Comparison of ENCODE assay signal across 31 cellular contexts in genomic region chr13:98866882-98867281, GRCh38.
DNase-seq lines count a peak whose midpoint lies in the region; ATAC-seq and TF ChIP-seq lines count a peak whose summit lies in the region.
"Had no signal": no experiment of that assay in that cellular context is flagged by ENCODE, and none has a peak within 500 bp of the region (broad histone marks: within the 10 kb centered on the region; RNA-seq: fewer than 3 reads in every experiment).

No MANE protein-coding gene starts in this region.

- peaks cover 16% of the 10 kb centered on the region for H3K27me3 Mint-ChIP-seq in endothelial cell (ENCODE audit: unreplicated experiment)
- peaks cover 3% of the 10 kb centered on the region for H3K27me3 Mint-ChIP-seq in neural progenitor cell (ENCODE audit: insufficient read depth, low read depth)
- H3K27me3 Mint-ChIP-seq: activated CD4-positive, alpha-beta T cell treated with anti-CD3 and anti-CD28 coated beads, Interleukin-2, amount 10 ng/mL, durations not matched to agents 24 days and 14 days; activated T-cell treated with anti-CD3 and anti-CD28 coated beads, Interleukin-2, amount 50 U/mL, for 24 hours; central memory CD8-positive, alpha-beta T cell; IgD-negative memory B cell had no signal

- H3K79me2 ChIP-seq in Loucy (ENCODE audit: insufficient read depth, low read length) (no peaks in the 10 kb centered on the region), neural progenitor cell (ENCODE audit: low read depth) (no peaks in the 10 kb centered on the region)

- H3K4me3 Mint-ChIP-seq in endothelial cell (ENCODE audit: unreplicated experiment) = no peak overlapping the region
- no peak overlapping the region for H3K4me3 Mint-ChIP-seq in neural progenitor cell
- H3K4me3 Mint-ChIP-seq: activated CD4-positive, alpha-beta T cell treated with anti-CD3 and anti-CD28 coated beads, Interleukin-2, amount 10 ng/mL, durations not matched to agents 24 days and 14 days; activated T-cell treated with anti-CD3 and anti-CD28 coated beads, Interleukin-2, amount 50 U/mL, for 24 hours; central memory CD8-positive, alpha-beta T cell; dendritic cell treated with granulocyte-macrophage colony-stimulating factor and Interleukin-4, amounts not matched to agents 40 ng/mL and 50 ng/mL, for 4 days; IgD-negative memory B cell had no signal

- TF ChIP-seq CTCF in BJ (IDR thresholded peaks at IDR 0.05; ENCODE audit: insufficient read depth, low read depth, low read length) = peak; percentile 17; the same call in 1 of the 2 replicates
- peak; percentile 18 for TF ChIP-seq CTCF in Loucy (conservative IDR thresholded peaks at IDR 0.05; ENCODE audit: low read length)
- peak; percentile 48 for TF ChIP-seq CTCF in endothelial cell (IDR thresholded peaks at IDR 0.05; ENCODE audit: unreplicated experiment)
- TF ChIP-seq CTCF in neural progenitor cell (IDR thresholded peaks at IDR 0.05) = peak; percentile 25

- H3K27ac Mint-ChIP-seq in endothelial cell (ENCODE audit: unreplicated experiment) (no peak overlapping the region), neural progenitor cell (no peak overlapping the region)
- H3K27ac Mint-ChIP-seq: activated CD4-positive, alpha-beta T cell treated with anti-CD3 and anti-CD28 coated beads, Interleukin-2, amount 10 ng/mL, durations not matched to agents 24 days and 14 days; activated T-cell treated with anti-CD3 and anti-CD28 coated beads, Interleukin-2, amount 50 U/mL, for 24 hours; dendritic cell treated with granulocyte-macrophage colony-stimulating factor and Interleukin-4, amounts not matched to agents 40 ng/mL and 50 ng/mL, for 4 days; IgD-negative memory B cell had no signal

- ATAC-seq in HG03342 (IDR thresholded peaks at IDR 0.05; ENCODE audit: unreplicated experiment) (no peak), HG03460 (IDR thresholded peaks at IDR 0.05; ENCODE audit: unreplicated experiment) (no peak)
- ATAC-seq: sciatic nerve had no signal

- no peaks in the 10 kb centered on the region for H3K9me2 ChIP-seq in Loucy (replicated peaks; ENCODE audit: low read depth, low read length)

- H3K4me2 ChIP-seq in Loucy (ENCODE audit: low read depth, low read length, poor library complexity, severe bottlenecking) (no peak overlapping the region), neural progenitor cell (no peak overlapping the region)

- H3K36me3 ChIP-seq in BJ (ENCODE audit: control insufficient read depth, insufficient read depth, low read length) (peaks cover 2% of the 10 kb centered on the region), Loucy (ENCODE audit: insufficient read depth, low read length) (peaks cover 12% of the 10 kb centered on the region; the same call in 1 of the 2 replicates), neural progenitor cell (no peaks in the 10 kb centered on the region)
- H3K36me3 ChIP-seq: BE2C, neutrophil, prostate gland had no signal

- H2AFZ ChIP-seq in Loucy (ENCODE audit: low read length) (no peak overlapping the region), neural progenitor cell (replicated peaks) (no peak overlapping the region)

- H3K27ac ChIP-seq in neural progenitor cell = no peak overlapping the region
- H3K27ac ChIP-seq: esophagus muscularis mucosa, neutrophil, prostate gland, RWPE1, SJSA1, stomach, tibial artery, VCaP had no signal

- H3K36me3 Mint-ChIP-seq in endothelial cell (ENCODE audit: low read depth, unreplicated experiment) = peaks cover 65% of the 10 kb centered on the region
- H3K36me3 Mint-ChIP-seq in neural progenitor cell = peaks cover 8% of the 10 kb centered on the region

- H3K4me1 ChIP-seq in Loucy (ENCODE audit: insufficient read depth, low read length, poor library complexity, severe bottlenecking) (no peaks in the 10 kb centered on the region), neural progenitor cell (no peaks in the 10 kb centered on the region)
- H3K4me1 ChIP-seq: BE2C, prostate gland, SJSA1, stomach, tibial artery had no signal

- no peak for DNase-seq in BJ (ENCODE audit: low read depth)
- DNase-seq in endothelial cell (ENCODE audit: low spot score) = no peak
- no peak for DNase-seq in neural progenitor cell (ENCODE audit: low spot score)
- no peak for DNase-seq in DMS79 (lab: John Stamatoyannopoulos, UW)
- no peak for DNase-seq in 8988T
- DNase-seq: activated CD4-positive, alpha-beta T cell treated with anti-CD3 and anti-CD28 coated beads, Interleukin-2, amount 10 ng/mL, durations not matched to agents 24 days and 14 days; activated CD8-positive, alpha-beta memory T cell treated with anti-CD3 and anti-CD28 coated beads for 24 hours; activated gamma-delta T cell; activated T-cell treated with anti-CD3 and anti-CD28 coated beads, Interleukin-2, amount 50 U/mL, for 24 hours; BE2C; HCEC 1CT; mesenchymal stem cell; NCI-H1092; NCI-H1694 treated with DMSO at 0.1 percent for 48 hours; stimulated activated CD4-positive, alpha-beta T cell treated with anti-CD3 and anti-CD28 coated beads, Interleukin-4, amount 100 ng/mL, for 1 hour; stomach; T1000; tibial artery had no signal

- H4K20me1 ChIP-seq in Loucy (ENCODE audit: insufficient read depth, low read length, poor library complexity, severe bottlenecking) = no peaks in the 10 kb centered on the region
- no peaks in the 10 kb centered on the region for H4K20me1 ChIP-seq in neural progenitor cell (ENCODE audit: low read depth)

- H3K9ac ChIP-seq in Loucy (ENCODE audit: low read depth, low read length, poor library complexity, severe bottlenecking) = no peak overlapping the region
- H3K9ac ChIP-seq in neural progenitor cell = no peak overlapping the region

- H3K9me3 ChIP-seq in Loucy (ENCODE audit: insufficient read depth, low read depth, low read length) = no peaks in the 10 kb centered on the region
- no peaks in the 10 kb centered on the region for H3K9me3 ChIP-seq in neural progenitor cell (ENCODE audit: low read depth)
- H3K9me3 ChIP-seq: BE2C, esophagus muscularis mucosa, neutrophil, prostate gland, SJSA1, stomach, tibial artery had no signal

- H3K4me3 ChIP-seq in BJ (ENCODE audit: low read depth, low read length) (no peak overlapping the region), Loucy (ENCODE audit: low read length, poor library complexity, severe bottlenecking) (no peak overlapping the region), neural progenitor cell (no peak overlapping the region)
- H3K4me3 ChIP-seq: esophagus muscularis mucosa, prostate gland, SJSA1, stomach, tibial artery had no signal

- no peaks in the 10 kb centered on the region for H3K4me1 Mint-ChIP-seq in endothelial cell (ENCODE audit: unreplicated experiment)
- H3K4me1 Mint-ChIP-seq in neural progenitor cell = no peaks in the 10 kb centered on the region
- H3K4me1 Mint-ChIP-seq: IgD-negative memory B cell had no signal

- no peaks in the 10 kb centered on the region for H3K9me3 Mint-ChIP-seq in endothelial cell (ENCODE audit: unreplicated experiment)
- peaks cover 3% of the 10 kb centered on the region for H3K9me3 Mint-ChIP-seq in neural progenitor cell
- H3K9me3 Mint-ChIP-seq: activated CD4-positive, alpha-beta T cell treated with anti-CD3 and anti-CD28 coated beads, Interleukin-2, amount 10 ng/mL, durations not matched to agents 24 days and 14 days; activated T-cell treated with anti-CD3 and anti-CD28 coated beads, Interleukin-2, amount 50 U/mL, for 24 hours; central memory CD8-positive, alpha-beta T cell; dendritic cell treated with granulocyte-macrophage colony-stimulating factor and Interleukin-4, amounts not matched to agents 40 ng/mL and 50 ng/mL, for 4 days; IgD-negative memory B cell had no signal

- CTCF ChIA-PET in BJ (lab: Yijun Ruan, JAX) = interaction anchor here (1.6 kb wide), 1 partner anchor 9 kb away, joined by 5 read pairs; no protein-coding TSS in a partner anchor

- POLR2A ChIA-PET in BJ (lab: Charles Lee) = no interaction called here

- H3K27me3 ChIP-seq in BJ (ENCODE audit: control insufficient read depth, insufficient read depth, low read length) = no peaks in the 10 kb centered on the region
- no peaks in the 10 kb centered on the region for H3K27me3 ChIP-seq in Loucy (ENCODE audit: insufficient read depth, low read length, poor library complexity, severe bottlenecking)
- no peaks in the 10 kb centered on the region for H3K27me3 ChIP-seq in neural progenitor cell
- H3K27me3 ChIP-seq: BE2C, esophagus muscularis mucosa, SJSA1, stomach, tibial artery had no signal

- H3F3A ChIP-seq in Loucy (ENCODE audit: low read depth) (no peaks in the 10 kb centered on the region), neural progenitor cell (ENCODE audit: low read depth) (no peaks in the 10 kb centered on the region)
